In the genomic region with DNA sequence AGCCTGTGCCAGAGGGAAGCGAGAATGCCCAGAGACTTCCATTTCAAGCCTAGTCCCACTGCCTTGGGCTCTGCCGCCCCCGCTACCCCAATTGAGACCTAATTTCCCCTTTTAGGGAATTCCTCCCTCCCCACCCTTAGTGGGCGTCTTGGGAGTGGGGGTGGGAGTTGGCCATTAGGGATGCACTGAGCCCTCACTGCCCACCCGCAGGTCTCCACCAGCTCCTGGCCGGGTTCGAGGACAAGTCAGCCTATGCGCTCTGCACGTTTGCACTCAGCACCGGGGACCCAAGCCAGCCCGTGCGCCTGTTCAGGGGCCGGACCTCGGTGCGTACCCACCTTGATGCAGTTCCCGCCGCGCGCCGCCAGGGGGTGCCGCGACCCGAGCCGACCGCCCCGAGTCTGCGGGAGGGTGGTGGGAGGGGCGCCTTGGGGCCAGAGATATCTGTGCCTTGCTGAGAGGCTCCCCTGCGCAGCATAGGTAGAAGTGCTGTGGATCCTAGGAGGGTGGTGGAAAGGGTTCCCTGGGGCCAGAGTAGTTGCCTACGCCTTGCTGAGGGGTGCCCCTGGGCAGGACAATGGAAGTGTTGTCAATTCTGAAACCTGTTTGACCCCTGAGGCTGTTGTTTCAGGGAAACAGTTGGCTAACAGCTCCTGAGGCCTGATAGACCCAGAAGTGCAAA, we compare ENCODE assay signal across 1 cellular context.
A peak's percentile ranks its signal among the peaks of the same experiment; 100 is the strongest.
TF ChIP-seq lines count a peak whose summit lies in the region.

No MANE protein-coding gene starts in this region.

TF ChIP-seq in IMR-90, 13 proteins besides CTCF, POLR2A, EP300 and RAD21 (continued from another document):
- TF ChIP-seq RCOR1 (IDR thresholded peaks at IDR 0.05; ENCODE audit: insufficient replicate concordance, low read length) (no peak), MAZ (IDR thresholded peaks at IDR 0.05; ENCODE audit: borderline replicate concordance, low read depth, low read length) (peak; percentile 14; the same call in 1 of the 2 replicates)
